In the genomic region with DNA sequence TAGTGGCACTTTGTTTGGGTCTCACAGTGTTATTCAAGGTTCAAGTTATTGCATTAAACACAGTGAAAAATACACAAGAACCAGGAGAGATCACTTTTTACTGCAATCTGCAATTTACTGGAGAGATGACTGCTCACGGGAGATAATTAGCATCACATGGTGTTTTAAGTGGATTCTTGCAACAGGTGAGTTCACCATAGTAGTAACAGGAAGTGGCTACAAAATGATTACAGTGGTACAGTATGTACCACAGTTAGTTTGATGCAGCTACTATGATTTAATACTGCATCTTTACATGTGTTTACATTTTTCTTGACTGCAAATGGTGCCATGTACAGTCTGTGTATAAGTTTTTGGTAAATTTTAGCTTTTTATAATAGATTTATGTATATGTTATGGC, we compare ENCODE assay signal across 2 cellular contexts.
TF ChIP-seq lines count a peak whose summit lies in the region.

No MANE protein-coding gene starts in this region.

TF ChIP-seq in HEK293, 187 proteins besides CTCF, POLR2A, EP300 and RAD21 (continued from another document):
- TF ChIP-seq, protein P1, sequence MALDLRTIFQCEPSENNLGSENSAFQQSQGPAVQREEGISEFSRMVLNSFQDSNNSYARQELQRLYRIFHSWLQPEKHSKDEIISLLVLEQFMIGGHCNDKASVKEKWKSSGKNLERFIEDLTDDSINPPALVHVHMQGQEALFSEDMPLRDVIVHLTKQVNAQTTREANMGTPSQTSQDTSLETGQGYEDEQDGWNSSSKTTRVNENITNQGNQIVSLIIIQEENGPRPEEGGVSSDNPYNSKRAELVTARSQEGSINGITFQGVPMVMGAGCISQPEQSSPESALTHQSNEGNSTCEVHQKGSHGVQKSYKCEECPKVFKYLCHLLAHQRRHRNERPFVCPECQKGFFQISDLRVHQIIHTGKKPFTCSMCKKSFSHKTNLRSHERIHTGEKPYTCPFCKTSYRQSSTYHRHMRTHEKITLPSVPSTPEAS (tag by site-specific recombination; IDR thresholded peaks at IDR 0.05): no peak
- TF ChIP-seq, protein P2, sequence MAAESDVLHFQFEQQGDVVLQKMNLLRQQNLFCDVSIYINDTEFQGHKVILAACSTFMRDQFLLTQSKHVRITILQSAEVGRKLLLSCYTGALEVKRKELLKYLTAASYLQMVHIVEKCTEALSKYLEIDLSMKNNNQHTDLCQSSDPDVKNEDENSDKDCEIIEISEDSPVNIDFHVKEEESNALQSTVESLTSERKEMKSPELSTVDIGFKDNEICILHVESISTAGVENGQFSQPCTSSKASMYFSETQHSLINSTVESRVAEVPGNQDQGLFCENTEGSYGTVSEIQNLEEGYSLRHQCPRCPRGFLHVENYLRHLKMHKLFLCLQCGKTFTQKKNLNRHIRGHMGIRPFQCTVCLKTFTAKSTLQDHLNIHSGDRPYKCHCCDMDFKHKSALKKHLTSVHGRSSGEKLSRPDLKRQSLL (tag by site-specific recombination; IDR thresholded peaks at IDR 0.05): no peak
- TF ChIP-seq ZNF223 (tag by site-specific recombination; IDR thresholded peaks at IDR 0.05) (no peak), ZNF623 (tag by site-specific recombination; IDR thresholded peaks at IDR 0.05) (no peak), MZF1 (tag by site-specific recombination; IDR thresholded peaks at IDR 0.05; ENCODE audit: borderline replicate concordance) (no peak)

TF ChIP-seq in WTC11, 78 proteins besides CTCF, POLR2A, EP300 and RAD21 (continued from another document):
- TF ChIP-seq, protein P3, sequence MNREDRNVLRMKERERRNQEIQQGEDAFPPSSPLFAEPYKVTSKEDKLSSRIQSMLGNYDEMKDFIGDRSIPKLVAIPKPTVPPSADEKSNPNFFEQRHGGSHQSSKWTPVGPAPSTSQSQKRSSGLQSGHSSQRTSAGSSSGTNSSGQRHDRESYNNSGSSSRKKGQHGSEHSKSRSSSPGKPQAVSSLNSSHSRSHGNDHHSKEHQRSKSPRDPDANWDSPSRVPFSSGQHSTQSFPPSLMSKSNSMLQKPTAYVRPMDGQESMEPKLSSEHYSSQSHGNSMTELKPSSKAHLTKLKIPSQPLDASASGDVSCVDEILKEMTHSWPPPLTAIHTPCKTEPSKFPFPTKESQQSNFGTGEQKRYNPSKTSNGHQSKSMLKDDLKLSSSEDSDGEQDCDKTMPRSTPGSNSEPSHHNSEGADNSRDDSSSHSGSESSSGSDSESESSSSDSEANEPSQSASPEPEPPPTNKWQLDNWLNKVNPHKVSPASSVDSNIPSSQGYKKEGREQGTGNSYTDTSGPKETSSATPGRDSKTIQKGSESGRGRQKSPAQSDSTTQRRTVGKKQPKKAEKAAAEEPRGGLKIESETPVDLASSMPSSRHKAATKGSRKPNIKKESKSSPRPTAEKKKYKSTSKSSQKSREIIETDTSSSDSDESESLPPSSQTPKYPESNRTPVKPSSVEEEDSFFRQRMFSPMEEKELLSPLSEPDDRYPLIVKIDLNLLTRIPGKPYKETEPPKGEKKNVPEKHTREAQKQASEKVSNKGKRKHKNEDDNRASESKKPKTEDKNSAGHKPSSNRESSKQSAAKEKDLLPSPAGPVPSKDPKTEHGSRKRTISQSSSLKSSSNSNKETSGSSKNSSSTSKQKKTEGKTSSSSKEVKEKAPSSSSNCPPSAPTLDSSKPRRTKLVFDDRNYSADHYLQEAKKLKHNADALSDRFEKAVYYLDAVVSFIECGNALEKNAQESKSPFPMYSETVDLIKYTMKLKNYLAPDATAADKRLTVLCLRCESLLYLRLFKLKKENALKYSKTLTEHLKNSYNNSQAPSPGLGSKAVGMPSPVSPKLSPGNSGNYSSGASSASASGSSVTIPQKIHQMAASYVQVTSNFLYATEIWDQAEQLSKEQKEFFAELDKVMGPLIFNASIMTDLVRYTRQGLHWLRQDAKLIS (CRISPR knock-in tag; IDR thresholded peaks at IDR 0.05; ENCODE audit: borderline replicate concordance): no peak
- no peak for TF ChIP-seq ESRRA (CRISPR knock-in tag; IDR thresholded peaks at IDR 0.05; ENCODE audit: borderline replicate concordance)
TF ChIP-seq in WTC11: peak in this region for 0.
